ENCODE assay signal across 29 cellular contexts in genomic region chr15:64305261-64305660, GRCh38. TPM values are rescaled to one million over a fixed set of nuclear protein-coding genes. Genes with fewer than 3 reads are reported as not detected.
DNase-seq lines count a peak whose midpoint lies in the region; ATAC-seq, FAIRE-seq and TF ChIP-seq lines count a peak whose summit lies in the region.
"Had no signal": no experiment of that assay in that cellular context is flagged by ENCODE, and none has a peak within 500 bp of the region (broad histone marks: within the 10 kb centered on the region; RNA-seq: fewer than 3 reads in every experiment).

No MANE protein-coding gene starts in this region.

- WGBS in upper lobe of left lung, 2 donors, result 82 to 96% methylated on average over 2 of the region's 2 CpGs
- WGBS in aorta, 2 donors, result 92 to 94% methylated on average over 2 of the region's 2 CpGs

- H3K27me3 ChIP-seq in upper lobe of left lung, result no peaks in the 10 kb centered on the region
- H3K27me3 ChIP-seq in aorta (ENCODE audit: control insufficient read depth in 1 of 2, insufficient read depth in 2 of 2, low read length in 1 of 2), result no peaks in the 10 kb centered on the region
- H3K27me3 ChIP-seq: dorsolateral prefrontal cortex, heart left ventricle had no signal

- H3K27ac ChIP-seq in upper lobe of left lung (no peak overlapping the region), aorta (ENCODE audit: low read depth in 1 of 2, low read length in 2 of 2) (no peak overlapping the region)
- H3K27ac ChIP-seq: dorsolateral prefrontal cortex, epithelial cell of prostate, heart left ventricle, HL-60, left ventricle myocardium inferior, SK-N-MC had no signal

- H3K36me3 ChIP-seq in upper lobe of left lung, result peaks cover 0 to 2% (median under 1%) of the 10 kb centered on the region in 4 donors
- no peaks in the 10 kb centered on the region for H3K36me3 ChIP-seq in aorta (ENCODE audit: control insufficient read depth in 1 of 2, insufficient read depth in 2 of 2, low read length in 1 of 2)

- intact Hi-C loops in aorta (cut with DNase I), result no loop called here

- no peak for DNase-seq in GM18507 (ENCODE audit: extremely low spot score, insufficient read length, low read depth)
- peak; percentile 62 for DNase-seq in LHCN-M2 (ENCODE audit: low read depth)
- peak; percentile 13 for DNase-seq in amniotic epithelial cell (ENCODE audit: low read depth)
- peak; percentile 5 for DNase-seq in iPS DF 19.7 (ENCODE audit: low read depth, low spot score)
- DNase-seq in upper lobe of left lung, result no peak
- DNase-seq in activated CD4-positive, alpha-beta T cell treated with anti-CD3 and anti-CD28 coated beads, Interleukin-2, amount 50 U/mL, for 48 hours, result no peak
- no peak for DNase-seq in aorta
- DNase-seq: activated CD4-positive, alpha-beta T cell treated with anti-CD3 and anti-CD28 coated beads for 36 hours; activated naive CD4-positive, alpha-beta T cell treated with anti-CD3 and anti-CD28 coated beads for 36 hours; C1 segment of cervical spinal cord; Calu3; central memory CD4-positive, alpha-beta T cell; dorsolateral prefrontal cortex; heart left ventricle; left ventricle myocardium inferior; naive thymus-derived CD8-positive, alpha-beta T cell; NCI-H1417 treated with DMSO at 0.1 percent for 48 hours; NCI-H2171; NCI-H510A treated with DMSO at 0.1 percent for 48 hours; right cardiac atrium; stimulated activated naive CD8-positive, alpha-beta T cell treated with anti-CD3 and anti-CD28 coated beads, Interleukin-15, Interleukin-2, amounts not matched to agents 100 U/mL and 50 U/mL, for 24 hours; T-helper 17 cell had no signal

- ATAC-seq in HG03097 (IDR thresholded peaks at IDR 0.05; ENCODE audit: low FRiP score, unreplicated experiment) (no peak), upper lobe of left lung (ENCODE audit: low FRiP score in 2 of 2) (no peak), aorta (ENCODE audit: low FRiP score) (no peak)
- ATAC-seq: activated CD4-positive, alpha-beta T cell treated with anti-CD3 and anti-CD28 coated beads for 36 hours; HCT116; heart left ventricle; naive thymus-derived CD8-positive, alpha-beta T cell; right cardiac atrium; stimulated activated naive CD8-positive, alpha-beta T cell treated with anti-CD3 and anti-CD28 coated beads, Interleukin-15, Interleukin-2, amounts not matched to agents 100 U/mL and 50 U/mL, for 24 hours; T-helper 17 cell had no signal

- TF ChIP-seq EP300 in upper lobe of left lung (IDR thresholded peaks at IDR 0.05), result no peak

- H3K9me3 ChIP-seq in upper lobe of left lung, result no peaks in the 10 kb centered on the region
- H3K9me3 ChIP-seq in aorta (ENCODE audit: control insufficient read depth, low read length), result no peaks in the 10 kb centered on the region

- no peak for TF ChIP-seq POLR2A in upper lobe of left lung (IDR thresholded peaks at IDR 0.05)

- no peak for TF ChIP-seq CTCF in upper lobe of left lung (IDR thresholded peaks at IDR 0.05)

- no peaks in the 10 kb centered on the region for H3K4me1 ChIP-seq in upper lobe of left lung
- no peaks in the 10 kb centered on the region for H3K4me1 ChIP-seq in aorta (ENCODE audit: control insufficient read depth in 1 of 2, insufficient read depth in 2 of 2, low read length in 2 of 2)
- H3K4me1 ChIP-seq: heart left ventricle, left ventricle myocardium inferior had no signal

- H3K4me3 ChIP-seq in upper lobe of left lung, result no peak overlapping the region
- no peak overlapping the region for H3K4me3 ChIP-seq in aorta (ENCODE audit: low read length in 2 of 2)
- H3K4me3 ChIP-seq: dorsolateral prefrontal cortex, heart left ventricle, left ventricle myocardium inferior, SK-N-MC had no signal

- FAIRE-seq in GM18507 (lab: Jason Lieb, UNC), result peak; percentile 12
- FAIRE-seq: GM12891, RCC 7860 had no signal

RNA-seq across cellular contexts. Expression of gene CSNK1G1, which starts 50.7 kb away (rescaled TPM):
- total RNA-seq in LHCN-M2 (2014; rRNA removed), result 19.7 and 21.0 TPM in 2 replicates
- 7.3 TPM for polyA plus RNA-seq in LHCN-M2 (2012)
- 10 to 100 TPM; 14.8 to 49.6 (median 19.6) TPM for total RNA-seq in upper lobe of left lung
- total RNA-seq in aorta, result 10 to 100 TPM; 15.1 to 25.3 TPM
- polyA plus RNA-seq in aorta, result 1 to 10 TPM; 2.5 to 3.0 TPM

Comparison
In these comparisons a context has a peak if more than half of its experiments do, and no peak if none do; other contexts are left out.
1. DNase-seq: peak in LHCN-M2 (single experiment), amniotic epithelial cell (single experiment) and iPS DF 19.7 (single experiment); none in GM18507 (single experiment), upper lobe of left lung (0 of 2), activated CD4-positive, alpha-beta T cell treated with anti-CD3 and anti-CD28 coated beads, Interleukin-2, amount 50 U/mL, for 48 hours (0 of 2) and aorta (0 of 2).